In the genomic region with DNA sequence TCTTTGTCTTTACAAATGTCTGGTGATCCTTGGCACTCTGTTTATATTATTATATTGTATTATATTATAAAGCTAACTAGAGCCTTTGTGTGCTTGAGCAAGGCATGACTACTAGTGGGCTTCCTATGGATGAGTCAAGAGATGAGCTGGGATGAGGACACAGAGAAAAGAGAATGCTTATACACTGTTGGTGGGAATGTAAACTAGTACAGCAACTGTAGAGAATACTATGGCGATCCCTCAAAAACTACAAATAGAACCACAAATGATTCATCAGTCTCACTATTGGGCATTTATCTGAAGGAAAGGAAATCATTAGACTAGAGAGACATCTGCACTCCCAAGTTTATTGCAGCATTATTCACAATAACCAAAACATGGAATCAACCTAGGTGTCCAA, we compare ENCODE assay signal across 18 cellular contexts. TPM values are rescaled to one million over a fixed set of nuclear protein-coding genes. Genes with fewer than 3 reads are reported as not detected.
DNase-seq lines count a peak whose midpoint lies in the region; TF ChIP-seq lines count a peak whose summit lies in the region.
"Had no signal": no experiment of that assay in that cellular context is flagged by ENCODE, and none has a peak within 500 bp of the region (broad histone marks: within the 10 kb centered on the region; RNA-seq: fewer than 3 reads in every experiment).

No MANE protein-coding gene starts in this region.

- no peak overlapping the region for H3K4ac ChIP-seq in mesenchymal stem cell (ENCODE audit: low read depth in 1 of 2, low read length in 2 of 2)

- no peaks in the 10 kb centered on the region for H3K27me3 ChIP-seq in mesenchymal stem cell (ENCODE audit: control insufficient read depth in 1 of 2, insufficient read depth in 1 of 2, low read length in 2 of 2)
- peaks cover 86% of the 10 kb centered on the region for H3K27me3 ChIP-seq in WERI-Rb-1 (ENCODE audit: insufficient read depth, low read depth, severe bottlenecking)
- H3K27me3 ChIP-seq in SJCRH30 = peaks cover 3% of the 10 kb centered on the region; the same call in 1 of the 2 replicates

- no peak overlapping the region for H2AFZ ChIP-seq in mesenchymal stem cell (ENCODE audit: low read depth, low read length)
- H2AFZ ChIP-seq: GM23338 had no signal

- no peak overlapping the region for H3K9ac ChIP-seq in mesenchymal stem cell (ENCODE audit: low read length)

- H3K23ac ChIP-seq in mesenchymal stem cell (ENCODE audit: low read length in 2 of 2) = no peak overlapping the region

- TF ChIP-seq CTCF in epithelial cell of esophagus (IDR thresholded peaks at IDR 0.05; ENCODE audit: insufficient read depth, low read depth, low read length, missing control alignments) (no peak), WERI-Rb-1 (IDR thresholded peaks at IDR 0.05; ENCODE audit: low read depth, low read length) (no peak)

- H3K14ac ChIP-seq in mesenchymal stem cell (ENCODE audit: low read length in 2 of 2) = no peak overlapping the region

- WGBS in mesenchymal stem cell = 33% methylated on average over 1 of the region's 1 CpG

- no peak overlapping the region for H2BK15ac ChIP-seq in mesenchymal stem cell (ENCODE audit: low read depth, poor library complexity, severe bottlenecking)

- H3K4me3 ChIP-seq in epithelial cell of esophagus (ENCODE audit: low read length) (no peak overlapping the region), mesenchymal stem cell (ENCODE audit: insufficient read depth in 1 of 2, low read depth in 1 of 2, low read length in 2 of 2) (no peak overlapping the region), WERI-Rb-1 (ENCODE audit: low read depth, low read length) (no peak overlapping the region), SJCRH30 (no peak overlapping the region)
- H3K4me3 ChIP-seq: A549, GM23338 had no signal

- no peaks in the 10 kb centered on the region for H3K79me1 ChIP-seq in mesenchymal stem cell (replicated peaks; ENCODE audit: low read length, poor library complexity, severe bottlenecking)

- H3K18ac ChIP-seq in mesenchymal stem cell (ENCODE audit: low read depth in 1 of 2, low read length in 2 of 2) = no peak overlapping the region

- H3K27ac ChIP-seq in mesenchymal stem cell (ENCODE audit: low read length, poor library complexity, severe bottlenecking) = no peak overlapping the region
- no peak overlapping the region for H3K27ac ChIP-seq in WERI-Rb-1
- H3K27ac ChIP-seq in SJCRH30 = no peak overlapping the region
- H3K27ac ChIP-seq: A549 had no signal

- H4K8ac ChIP-seq in mesenchymal stem cell (ENCODE audit: low read length) = no peak overlapping the region

- no peak overlapping the region for H3K4me2 ChIP-seq in mesenchymal stem cell (ENCODE audit: low read length, poor library complexity, severe bottlenecking)
- H3K4me2 ChIP-seq: A549, GM23338 had no signal

- H2BK120ac ChIP-seq in mesenchymal stem cell (ENCODE audit: low read depth, low read length) = no peak overlapping the region

- H3K9me3 ChIP-seq in mesenchymal stem cell (ENCODE audit: control insufficient read depth, low read length) (no peaks in the 10 kb centered on the region), WERI-Rb-1 (ENCODE audit: severe bottlenecking) (no peaks in the 10 kb centered on the region), SJCRH30 (replicated peaks) (no peaks in the 10 kb centered on the region)
- H3K9me3 ChIP-seq: A549 had no signal

- H3K36me3 ChIP-seq in mesenchymal stem cell (ENCODE audit: control insufficient read depth in 1 of 2, insufficient read depth in 2 of 2, low read depth in 1 of 2, low read length in 2 of 2) (no peaks in the 10 kb centered on the region), WERI-Rb-1 (no peaks in the 10 kb centered on the region), SJCRH30 (no peaks in the 10 kb centered on the region)

- no peak overlapping the region for H4K91ac ChIP-seq in mesenchymal stem cell (ENCODE audit: low read length)

- no peak overlapping the region for H2AK5ac ChIP-seq in mesenchymal stem cell (ENCODE audit: low read length, severe bottlenecking)

- no peak overlapping the region for H2BK12ac ChIP-seq in mesenchymal stem cell (ENCODE audit: low read length in 2 of 2)

- H3K4me1 ChIP-seq in mesenchymal stem cell (ENCODE audit: control insufficient read depth, insufficient read depth, low read depth, low read length) (no peaks in the 10 kb centered on the region), SJCRH30 (no peaks in the 10 kb centered on the region)
- H3K4me1 ChIP-seq: A549 had no signal

- DNase-seq in EH (ENCODE audit: low read depth) (peak; percentile 34), LHCN-M2 (ENCODE audit: low read depth) (peak; percentile 33), epithelial cell of esophagus (ENCODE audit: low read depth) (peak; percentile 21), mesenchymal stem cell (peak; percentile 73), WERI-Rb-1 (no peak), NOMO-1 treated with dmso at 0.1 percent for 144 hours (lab: John Stamatoyannopoulos, UW; ENCODE audit: unreplicated experiment) (no peak), cerebellum (ENCODE audit: low spot score) (no peak), SJCRH30 (no peak)
- DNase-seq: CD4-positive, CD25-positive, alpha-beta regulatory T cell; GDM1; KBM-7; NCI-H1092 treated with DMSO at 0.1 percent for 48 hours; NCI-H187; NCI-H446 treated with DMSO at 0.1 percent for 48 hours; NCI-H748 treated with DMSO at 0.1 percent for 48 hours; Right ventricle myocardium superior had no signal

- no peak overlapping the region for H2BK5ac ChIP-seq in mesenchymal stem cell (ENCODE audit: low read depth, low read length, poor library complexity, severe bottlenecking)

RNA-seq across cellular contexts. Expression of a gene that starts 40.8 kb away (rescaled TPM):
- total RNA-seq in LHCN-M2 (2014; rRNA removed) (not detected in 2 replicates), cerebellum (12.8 TPM)
- 0.01 TPM for polyA plus RNA-seq in LHCN-M2 (2012)
- polyA plus RNA-seq in mesenchymal stem cell (2013, experiment 1 of 2) = 0.61 TPM
- 0.34 TPM for polyA plus RNA-seq in mesenchymal stem cell (2013, experiment 2 of 2)
- total RNA-seq in SJCRH30 (2014; rRNA removed; shearing (Covaris generic)) = not detected in 2 replicates
- polyA plus RNA-seq: CD4-positive, CD25-positive, alpha-beta regulatory T cell had no signal

Comparison
In these comparisons a context has a peak if more than half of its experiments do, and no peak if none do; other contexts are left out.
1. DNase-seq: peak in EH (single experiment), LHCN-M2 (single experiment), epithelial cell of esophagus (single experiment) and mesenchymal stem cell (single experiment); none in WERI-Rb-1 (single experiment), NOMO-1 treated with dmso at 0.1 percent for 144 hours (single experiment), cerebellum (single experiment) and SJCRH30 (0 of 2).
2. RNA of a gene that starts 40.8 kb away (total RNA-seq): 12.8 TPM in cerebellum (single experiment); not detected in LHCN-M2 and not detected in SJCRH30; every median in the first group is over 10 times any median in the second.